In genomic region chr14:51939727-51940126, GRCh38 we compare ENCODE assay signal across 14 cellular contexts. TPM values are rescaled to one million over a fixed set of nuclear protein-coding genes. Genes with fewer than 3 reads are reported as not detected.
DNase-seq lines count a peak whose midpoint lies in the region; ATAC-seq, FAIRE-seq and TF ChIP-seq lines count a peak whose summit lies in the region.
"Had no signal": no experiment of that assay in that cellular context is flagged by ENCODE, and none has a peak within 500 bp of the region (broad histone marks: within the 10 kb centered on the region; RNA-seq: fewer than 3 reads in every experiment).

No MANE protein-coding gene starts in this region.

- no peak overlapping the region for H3K27ac ChIP-seq in IMR-90 (ENCODE audit: insufficient read depth, low read length)
- H3K27ac ChIP-seq: skin epidermis, thoracic aorta had no signal

- no peak overlapping the region for H3K9ac ChIP-seq in IMR-90 (ENCODE audit: low read depth, low read length)

- no peak overlapping the region for H3K56ac ChIP-seq in IMR-90 (ENCODE audit: extremely low read depth, insufficient read depth, low read length)

- H3K4me1 Mint-ChIP-seq in stimulated activated effector memory CD8-positive, alpha-beta T cell treated with anti-CD3 and anti-CD28 coated beads, Interleukin-12 subunit alpha, Interleukin-12 subunit beta, amount 100 ng/mL, for 72 hours, result peaks cover 55% of the 10 kb centered on the region

- no peak overlapping the region for H2BK20ac ChIP-seq in IMR-90 (ENCODE audit: low read depth, low read length)

- H3K27ac Mint-ChIP-seq in stimulated activated effector memory CD8-positive, alpha-beta T cell treated with anti-CD3 and anti-CD28 coated beads, Interleukin-12 subunit alpha, Interleukin-12 subunit beta, amount 100 ng/mL, for 72 hours, result peak overlapping the region; percentile 71

- no peaks in the 10 kb centered on the region for H3K36me3 ChIP-seq in IMR-90 (ENCODE audit: control insufficient read depth, insufficient read depth, low read length)
- H3K36me3 ChIP-seq: thoracic aorta had no signal

- H3K9me3 Mint-ChIP-seq in stimulated activated effector memory CD8-positive, alpha-beta T cell treated with anti-CD3 and anti-CD28 coated beads, Interleukin-12 subunit alpha, Interleukin-12 subunit beta, amount 100 ng/mL, for 72 hours, result no peaks in the 10 kb centered on the region

- no peak overlapping the region for H4K91ac ChIP-seq in IMR-90 (ENCODE audit: insufficient read depth, low read depth, low read length)

- intact Hi-C loops in IMR-90 (cut with micrococcal nuclease), result no loop called here

- H3K4me1 ChIP-seq in IMR-90 (ENCODE audit: control insufficient read depth, insufficient read depth, low read length), result no peaks in the 10 kb centered on the region

- POLR2A ChIA-PET in IMR-90 (lab: Charles Lee; ENCODE audit: unreplicated experiment), result no interaction called here

- 56% methylated on average over 4 of the region's 7 CpGs; no CpG with 5 or more reads in 1 of the 2 experiments for WGBS in IMR-90 (ENCODE audit: extremely low coverage in 2 of 2, insufficient read length in 1 of 2), 2 experiments

- H4K8ac ChIP-seq in IMR-90 (ENCODE audit: low read depth in 2 of 2, low read length in 2 of 2), result no peak overlapping the region

- H3K9me1 ChIP-seq in IMR-90 (ENCODE audit: insufficient read depth, low read length), result no peaks in the 10 kb centered on the region; the same call in 1 of the 2 replicates

- in situ Hi-C loops in IMR-90 (cut with MboI; ENCODE audit: low sequenced_read_pairs), result no loop called here

- no peak overlapping the region for H3K4ac ChIP-seq in IMR-90 (ENCODE audit: low read depth, low read length)

- ATAC-seq in IMR-90 (ENCODE audit: low read depth), result no peak
- ATAC-seq in stimulated activated effector memory CD8-positive, alpha-beta T cell treated with anti-CD3 and anti-CD28 coated beads, Interleukin-12 subunit alpha, Interleukin-12 subunit beta, amount 100 ng/mL, for 72 hours, result peak; percentile 55
- ATAC-seq in HG03196 (IDR thresholded peaks at IDR 0.05; ENCODE audit: unreplicated experiment), result no peak

- H3K36me3 Mint-ChIP-seq in stimulated activated effector memory CD8-positive, alpha-beta T cell treated with anti-CD3 and anti-CD28 coated beads, Interleukin-12 subunit alpha, Interleukin-12 subunit beta, amount 100 ng/mL, for 72 hours, result peaks cover 28% of the 10 kb centered on the region

- no peak overlapping the region for H2BK120ac ChIP-seq in IMR-90 (ENCODE audit: low read depth, low read length)

- H2AK9ac ChIP-seq in IMR-90 (replicated peaks; ENCODE audit: low read depth, low read length, poor library complexity), result no peak overlapping the region

- no peak overlapping the region for H3K23ac ChIP-seq in IMR-90 (ENCODE audit: low read depth, low read length)

- no peak overlapping the region for H4K5ac ChIP-seq in IMR-90 (ENCODE audit: low read depth, low read length)

- TF ChIP-seq RAD21 in IMR-90 (IDR thresholded peaks at IDR 0.05; ENCODE audit: low read length), result no peak

- H3K18ac ChIP-seq in IMR-90 (ENCODE audit: low read depth, low read length), result no peak overlapping the region

- no peaks in the 10 kb centered on the region for H3K27me3 ChIP-seq in IMR-90 (ENCODE audit: control insufficient read depth, insufficient read depth, low read length)

- TF ChIP-seq POLR2A in IMR-90 (IDR thresholded peaks at IDR 0.05; ENCODE audit: low read depth, low read length), result no peak

- 0 out of 4 replicates have a peak, but pooled peaks cover 2 to 3% of the 10 kb centered on the region in 2 experiments for H3K79me1 ChIP-seq in IMR-90 (ENCODE audit: low read depth in 1 of 2, low read length in 2 of 2)

- H3K4me3 ChIP-seq in IMR-90 (ENCODE audit: insufficient read depth, low read depth, low read length), result no peak overlapping the region
- H3K4me3 ChIP-seq in fibroblast of pulmonary artery (replicated peaks; ENCODE audit: low read depth, low read length), result no peak overlapping the region
- H3K4me3 ChIP-seq: skin epidermis, thoracic aorta had no signal

- H3K14ac ChIP-seq in IMR-90 (replicated peaks; ENCODE audit: low read depth, low read length), result no peak overlapping the region

- BruUV-seq in IMR-90 (replicated peaks; lab: Mats Ljungman, UMichigan), result no TSS peak

- no peak overlapping the region for H3K4me2 ChIP-seq in IMR-90 (ENCODE audit: low read depth, low read length)

- peak overlapping the region; percentile 12 for H3K4me3 Mint-ChIP-seq in stimulated activated effector memory CD8-positive, alpha-beta T cell treated with anti-CD3 and anti-CD28 coated beads, Interleukin-12 subunit alpha, Interleukin-12 subunit beta, amount 100 ng/mL, for 72 hours

- TF ChIP-seq CTCF in IMR-90 (conservative IDR thresholded peaks at IDR 0.05; ENCODE audit: low read depth, low read length) (no peak), fibroblast of pulmonary artery (IDR thresholded peaks at IDR 0.05; ENCODE audit: low read length, missing control alignments) (no peak)

- CTCF ChIA-PET in IMR-90 (lab: Yijun Ruan, JAX), result no interaction called here

- H4K20me1 ChIP-seq in IMR-90 (ENCODE audit: insufficient read depth, low read length), result no peaks in the 10 kb centered on the region

- H2BK15ac ChIP-seq in IMR-90 (ENCODE audit: low read depth, low read length), result no peak overlapping the region

- H3K9me3 ChIP-seq in IMR-90 (ENCODE audit: control insufficient read depth, insufficient read depth, low read length), result no peaks in the 10 kb centered on the region
- H3K9me3 ChIP-seq: thoracic aorta had no signal

- no peak overlapping the region for H2AK5ac ChIP-seq in IMR-90 (ENCODE audit: low read depth, low read length)

- FAIRE-seq in GM18507 (lab: Jason Lieb, UNC), result peak; percentile 78
- FAIRE-seq: bronchial epithelial cell, endothelial cell of umbilical vein had no signal

- dilution Hi-C loops in IMR-90 (cut with HindIII; ENCODE audit: low sequenced_read_pairs, unreplicated experiment), result no loop called here

- no peak overlapping the region for H2BK5ac ChIP-seq in IMR-90 (ENCODE audit: low read depth, low read length, poor library complexity, severe bottlenecking)

- H2AFZ ChIP-seq in IMR-90 (replicated peaks; ENCODE audit: low read length, poor library complexity), result no peak overlapping the region

- DNase-seq in GM18507 (ENCODE audit: extremely low spot score, insufficient read length, low read depth) (no peak), IMR-90 (peak; percentile 48), fibroblast of pulmonary artery (ENCODE audit: low read depth) (peak; percentile 74), T-helper 2 cell (no peak)
- DNase-seq in stimulated activated effector memory CD8-positive, alpha-beta T cell treated with anti-CD3 and anti-CD28 coated beads, Interleukin-12 subunit alpha, Interleukin-12 subunit beta, amount 100 ng/mL, for 72 hours (ENCODE audit: low spot score in 2 of 2), result no peak
- no peak for DNase-seq in activated effector memory CD4-positive, alpha-beta T cell treated with anti-CD3 and anti-CD28 coated beads, Interleukin-2, amount 50 U/mL, for 16 hours
- DNase-seq: activated CD4-positive, alpha-beta T cell treated with anti-CD3 and anti-CD28 coated beads for 1 hour; GOT3; nucleus accumbens had no signal

TF ChIP-seq in IMR-90, 13 proteins besides CTCF, POLR2A, EP300 and RAD21:
- TF ChIP-seq MAFK (IDR thresholded peaks at IDR 0.05; ENCODE audit: low read depth, low read length), result no peak
- no peak for TF ChIP-seq NFE2L2 (IDR thresholded peaks at IDR 0.05; ENCODE audit: low read depth, low read length)
- TF ChIP-seq RCOR1 (IDR thresholded peaks at IDR 0.05; ENCODE audit: insufficient replicate concordance, low read length), result no peak
- TF ChIP-seq FOS (IDR thresholded peaks at IDR 0.05; ENCODE audit: low read depth, low read length), result no peak
- TF ChIP-seq MXI1 (IDR thresholded peaks at IDR 0.05; ENCODE audit: borderline replicate concordance, low read depth, low read length), result no peak
- no peak for TF ChIP-seq RFX5 (IDR thresholded peaks at IDR 0.05; ENCODE audit: low read depth, low read length)
- no peak for TF ChIP-seq USF2 (IDR thresholded peaks at IDR 0.05; ENCODE audit: low read depth, low read length)
- no peak for TF ChIP-seq SMC3 (IDR thresholded peaks at IDR 0.05; ENCODE audit: low read depth, low read length)
- TF ChIP-seq CEBPB (IDR thresholded peaks at IDR 0.05; ENCODE audit: low read depth, low read length), result no peak
- TF ChIP-seq CHD1 (IDR thresholded peaks at IDR 0.05; ENCODE audit: low read depth, low read length), result no peak
- no peak for TF ChIP-seq ELK1 (IDR thresholded peaks at IDR 0.05; ENCODE audit: borderline replicate concordance, low read depth, low read length)
- TF ChIP-seq BHLHE40 (IDR thresholded peaks at IDR 0.05; ENCODE audit: low read depth, low read length), result no peak
- TF ChIP-seq MAZ (IDR thresholded peaks at IDR 0.05; ENCODE audit: borderline replicate concordance, low read depth, low read length), result no peak

RNA-seq across cellular contexts. Expression of gene RTRAF, which starts 49.6 kb away (rescaled TPM):
- 53.2 and 94.7 TPM in 2 replicates for total RNA-seq in IMR-90 (2012; rRNA removed)
- polyA plus RNA-seq in IMR-90 (2012; rRNA removed), result 102 and 139 TPM in 2 replicates
- polyA plus RNA-seq in IMR-90 (2012; cell fraction: cytosol; rRNA removed), result 4.0 and 8.4 TPM in 2 replicates
- polyA plus RNA-seq in IMR-90 (2012; cell fraction: nucleus; rRNA removed; ENCODE audit: low replicate concordance), result 1.5 and 27.7 TPM in 2 replicates

Comparison
In these comparisons a context has a peak if more than half of its experiments do, and no peak if none do; other contexts are left out.
1. DNase-seq: peak in IMR-90 (single experiment) and fibroblast of pulmonary artery (single experiment); none in GM18507 (single experiment), stimulated activated effector memory CD8-positive, alpha-beta T cell treated with anti-CD3 and anti-CD28 coated beads, Interleukin-12 subunit alpha, Interleukin-12 subunit beta, amount 100 ng/mL, for 72 hours (0 of 2), activated effector memory CD4-positive, alpha-beta T cell treated with anti-CD3 and anti-CD28 coated beads, Interleukin-2, amount 50 U/mL, for 16 hours (single experiment) and T-helper 2 cell (0 of 5).